8 cellular contexts compared by ENCODE assay signal in the genomic region with DNA sequence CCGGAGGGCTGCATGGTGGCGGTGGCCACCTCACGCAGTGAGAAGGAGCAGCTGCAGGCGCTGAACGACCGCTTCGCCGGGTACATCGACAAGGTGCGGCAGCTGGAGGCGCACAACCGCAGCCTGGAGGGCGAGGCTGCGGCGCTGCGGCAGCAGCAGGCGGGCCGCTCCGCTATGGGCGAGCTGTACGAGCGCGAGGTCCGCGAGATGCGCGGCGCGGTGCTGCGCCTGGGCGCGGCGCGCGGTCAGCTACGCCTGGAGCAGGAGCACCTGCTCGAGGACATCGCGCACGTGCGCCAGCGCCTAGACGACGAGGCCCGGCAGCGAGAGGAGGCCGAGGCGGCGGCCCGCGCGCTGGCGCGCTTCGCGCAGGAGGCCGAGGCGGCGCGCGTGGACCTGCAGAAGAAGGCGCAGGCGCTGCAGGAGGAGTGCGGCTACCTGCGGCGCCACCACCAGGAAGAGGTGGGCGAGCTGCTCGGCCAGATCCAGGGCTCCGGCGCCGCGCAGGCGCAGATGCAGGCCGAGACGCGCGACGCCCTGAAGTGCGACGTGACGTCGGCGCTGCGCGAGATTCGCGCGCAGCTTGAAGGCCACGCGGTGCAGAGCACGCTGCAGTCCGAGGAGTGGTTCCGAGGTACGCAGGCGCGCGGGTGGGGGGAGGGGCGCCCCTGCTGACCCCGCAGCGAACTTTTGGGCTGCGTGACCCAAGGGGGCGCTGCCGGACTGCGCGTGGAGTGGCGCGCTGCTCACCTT. TPM values are rescaled to one million over a fixed set of nuclear protein-coding genes. Genes with fewer than 3 reads are reported as not detected.
DNase-seq lines count a peak whose midpoint lies in the region; ATAC-seq and TF ChIP-seq lines count a peak whose summit lies in the region.

No MANE protein-coding gene starts in this region.

- peaks cover 13% of the 10 kb centered on the region for H3K4me1 Mint-ChIP-seq in activated CD8-positive, alpha-beta memory T cell treated with anti-CD3 and anti-CD28 coated beads, Interleukin-2, amount 10 ng/mL, durations not matched to agents 7 days and 5 days

- CTCF ChIA-PET in activated CD8-positive, alpha-beta memory T cell treated with anti-CD3 and anti-CD28 coated beads, Interleukin-2, amount 10 ng/mL, durations not matched to agents 7 days and 5 days (lab: Charles Lee) = interaction anchor here (0.7 kb wide), 1 partner anchor 42 kb away, joined by 3 read pairs; no protein-coding TSS in a partner anchor

- no peak for TF ChIP-seq CTCF in fibroblast of mammary gland (conservative IDR thresholded peaks at IDR 0.05; ENCODE audit: control insufficient read depth, insufficient read depth, low read depth, low read length)

- H3K36me3 Mint-ChIP-seq in activated CD8-positive, alpha-beta memory T cell treated with anti-CD3 and anti-CD28 coated beads, Interleukin-2, amount 10 ng/mL, durations not matched to agents 7 days and 5 days = peaks cover 3% of the 10 kb centered on the region

- peaks cover 40% of the 10 kb centered on the region for H3K27me3 Mint-ChIP-seq in activated CD8-positive, alpha-beta memory T cell treated with anti-CD3 and anti-CD28 coated beads, Interleukin-2, amount 10 ng/mL, durations not matched to agents 7 days and 5 days

- peak; percentile 84 for ATAC-seq in activated CD8-positive, alpha-beta memory T cell treated with anti-CD3 and anti-CD28 coated beads, Interleukin-2, amount 10 ng/mL, durations not matched to agents 7 days and 5 days
- no peak for ATAC-seq in HG02763 (IDR thresholded peaks at IDR 0.05; ENCODE audit: unreplicated experiment)

- peak overlapping the region; percentile 41 for H3K27ac Mint-ChIP-seq in activated CD8-positive, alpha-beta memory T cell treated with anti-CD3 and anti-CD28 coated beads, Interleukin-2, amount 10 ng/mL, durations not matched to agents 7 days and 5 days

- DNase-seq in HK-2 (ENCODE audit: unreplicated experiment) (peak; percentile 74), fibroblast of mammary gland (ENCODE audit: low read depth) (peak; percentile 58), nucleus accumbens (lab: John Stamatoyannopoulos, UW) (peak in 35 of 56 donors; percentile 8 to 75 (median 48)), NCI-H526 treated with DMSO at 0.1 percent for 48 hours (lab: John Stamatoyannopoulos, UW) (no peak), 8988T (no peak), middle frontal gyrus (ENCODE audit: extremely low spot score, low spot score) (no peak)
- peak; percentile 73 for DNase-seq in activated CD8-positive, alpha-beta memory T cell treated with anti-CD3 and anti-CD28 coated beads, Interleukin-2, amount 10 ng/mL, durations not matched to agents 7 days and 5 days

- H3K4me3 Mint-ChIP-seq in activated CD8-positive, alpha-beta memory T cell treated with anti-CD3 and anti-CD28 coated beads, Interleukin-2, amount 10 ng/mL, durations not matched to agents 7 days and 5 days = peak overlapping the region; percentile 68

- no peaks in the 10 kb centered on the region for H3K9me3 Mint-ChIP-seq in activated CD8-positive, alpha-beta memory T cell treated with anti-CD3 and anti-CD28 coated beads, Interleukin-2, amount 10 ng/mL, durations not matched to agents 7 days and 5 days (ENCODE audit: low read depth)

- H3K4me3 ChIP-seq in fibroblast of mammary gland (ENCODE audit: control insufficient read depth, low read depth, low read length) = peak overlapping the region; percentile 16

RNA-seq across cellular contexts. Expression of a gene that starts 0.7 kb away (rescaled TPM):
- total RNA-seq in activated CD8-positive, alpha-beta memory T cell treated with anti-CD3 and anti-CD28 coated beads, Interleukin-2, amount 10 ng/mL, durations not matched to agents 7 days and 5 days = 1 to 10 TPM; 6.0 to 9.0 TPM

RNA-seq across cellular contexts. Expression of a gene that starts 42.3 kb away (rescaled TPM):
- total RNA-seq in activated CD8-positive, alpha-beta memory T cell treated with anti-CD3 and anti-CD28 coated beads, Interleukin-2, amount 10 ng/mL, durations not matched to agents 7 days and 5 days = not detected

Comparison
In these comparisons a context has a peak if more than half of its experiments do, and no peak if none do; other contexts are left out.
1. DNase-seq: peak in HK-2 (single experiment), activated CD8-positive, alpha-beta memory T cell treated with anti-CD3 and anti-CD28 coated beads, Interleukin-2, amount 10 ng/mL, durations not matched to agents 7 days and 5 days (single experiment), fibroblast of mammary gland (single experiment) and nucleus accumbens (35 of 56); none in NCI-H526 treated with DMSO at 0.1 percent for 48 hours (single experiment), 8988T (single experiment) and middle frontal gyrus (single experiment).